ENCODE assay signal across 20 cellular contexts in genomic region chrX:43560247-43560946, GRCh38.
DNase-seq lines count a peak whose midpoint lies in the region; ATAC-seq, FAIRE-seq and TF ChIP-seq lines count a peak whose summit lies in the region.
"Had no signal": no experiment of that assay in that cellular context is flagged by ENCODE, and none has a peak within 500 bp of the region (broad histone marks: within the 10 kb centered on the region; RNA-seq: fewer than 3 reads in every experiment).

No MANE protein-coding gene starts in this region.

- no peak overlapping the region for H3K4me3 ChIP-seq in endothelial cell of umbilical vein (replicated peaks in 1 of 3; ENCODE audit: insufficient read depth in 1 of 3, low read depth in 1 of 3, low read length in 3 of 3)
- H3K4me3 ChIP-seq: BLaER1 treated with 17β-estradiol and CSF1 and Interleukin-3, amounts not matched to agents 10 nM and 100 nM; coronary artery; left ventricle myocardium inferior; thyroid gland had no signal

- peak overlapping the region; percentile 48 for H3K27ac Mint-ChIP-seq in stimulated activated effector memory CD8-positive, alpha-beta T cell treated with anti-CD3 and anti-CD28 coated beads, Interleukin-12 subunit alpha, Interleukin-12 subunit beta, amount 100 ng/mL, for 72 hours
- H3K27ac Mint-ChIP-seq: activated B cell treated with CpG ODN at 0.5 μM for 24 hours; activated CD4-positive, alpha-beta memory T cell treated with anti-CD3 and anti-CD28 coated beads, Interleukin-2, amount 10 ng/mL, durations not matched to agents 7 days and 5 days; activated naive CD4-positive, alpha-beta T cell treated with anti-CD3 and anti-CD28 coated beads, Interleukin-2, amount 50 U/mL, for 24 hours; stimulated activated naive B cell treated with anti-CD40 and anti-IgM and Interleukin-4, amounts not matched to agents 10 μg/mL and 1 μg/mL and 100 μg/mL, for 72 hours; T-helper 1 cell treated with Interleukin-12 subunit alpha and Interleukin-12 subunit beta and Interleukin-4 antibody, amounts not matched to agents 30 μg/mL and 1 μg/mL, for 36 hours had no signal

- BruUV-seq in endothelial cell of umbilical vein (replicated peaks; lab: Mats Ljungman, UMichigan), result no TSS peak

- no peak overlapping the region for H2AFZ ChIP-seq in endothelial cell of umbilical vein (ENCODE audit: low read depth, low read length)

- peak; percentile 66 for FAIRE-seq in endothelial cell of umbilical vein (lab: Jason Lieb, UNC)
- FAIRE-seq: frontal cortex had no signal

- TF ChIP-seq CTCF in endothelial cell of umbilical vein (IDR thresholded peaks at IDR 0.05; ENCODE audit: extremely low read depth in 1 of 2, insufficient read depth in 1 of 2, low read depth in 1 of 2, low read length in 2 of 2), result no peak

- no peak for ATAC-seq in stimulated activated effector memory CD8-positive, alpha-beta T cell treated with anti-CD3 and anti-CD28 coated beads, Interleukin-12 subunit alpha, Interleukin-12 subunit beta, amount 100 ng/mL, for 72 hours
- ATAC-seq in HG03139 (IDR thresholded peaks at IDR 0.05; ENCODE audit: unreplicated experiment), result no peak

- dilution Hi-C loops in endothelial cell of umbilical vein (cut with MboI; ENCODE audit: extremely low pct_ligation_motif_present, low sequenced_read_pairs), result no loop called here

- H3K27me3 ChIP-seq in endothelial cell of umbilical vein (ENCODE audit: control insufficient read depth in 2 of 2, insufficient read depth in 2 of 2, low read length in 2 of 2), result no peaks in the 10 kb centered on the region
- H3K27me3 ChIP-seq: thyroid gland had no signal

- H3K27ac ChIP-seq in endothelial cell of umbilical vein (ENCODE audit: insufficient read depth, low read depth, low read length), result no peak overlapping the region
- H3K27ac ChIP-seq: BLaER1 treated with 17β-estradiol and CSF1 and Interleukin-3, amounts not matched to agents 10 nM and 100 nM; coronary artery; left ventricle myocardium inferior; thyroid gland had no signal

- H3K4me1 ChIP-seq in endothelial cell of umbilical vein (ENCODE audit: control insufficient read depth, extremely low read depth, insufficient read depth, low read length), result no peaks in the 10 kb centered on the region

- no peak overlapping the region for H3K9ac ChIP-seq in endothelial cell of umbilical vein (replicated peaks; ENCODE audit: extremely low read depth, insufficient read depth, low read length)
- H3K9ac ChIP-seq: BLaER1 treated with 17β-estradiol and CSF1 and Interleukin-3, amounts not matched to agents 10 nM and 100 nM had no signal

- H3K4me2 ChIP-seq in endothelial cell of umbilical vein (ENCODE audit: insufficient read depth, low read length), result no peak overlapping the region
- H3K4me2 ChIP-seq: BLaER1 treated with 17β-estradiol and CSF1 and Interleukin-3, amounts not matched to agents 10 nM and 100 nM had no signal

- H4K20me1 ChIP-seq in endothelial cell of umbilical vein (replicated peaks; ENCODE audit: control insufficient read depth, extremely low read depth, insufficient read depth, low read length), result no peaks in the 10 kb centered on the region
- H4K20me1 ChIP-seq: BLaER1 treated with 17β-estradiol and CSF1 and Interleukin-3, amounts not matched to agents 10 nM and 100 nM had no signal

- H3K9me3 ChIP-seq in endothelial cell of umbilical vein (replicated peaks; ENCODE audit: control insufficient read depth, insufficient read depth, low read length), result no peaks in the 10 kb centered on the region
- H3K9me3 ChIP-seq: left ventricle myocardium inferior, thyroid gland had no signal

- no peaks in the 10 kb centered on the region for H3K9me3 Mint-ChIP-seq in stimulated activated effector memory CD8-positive, alpha-beta T cell treated with anti-CD3 and anti-CD28 coated beads, Interleukin-12 subunit alpha, Interleukin-12 subunit beta, amount 100 ng/mL, for 72 hours
- H3K9me3 Mint-ChIP-seq: activated CD4-positive, alpha-beta memory T cell treated with anti-CD3 and anti-CD28 coated beads, Interleukin-2, amount 10 ng/mL, durations not matched to agents 7 days and 5 days; activated naive CD4-positive, alpha-beta T cell treated with anti-CD3 and anti-CD28 coated beads, Interleukin-2, amount 50 U/mL, for 24 hours; stimulated activated naive B cell treated with anti-CD40 and anti-IgM and Interleukin-4, amounts not matched to agents 10 μg/mL and 1 μg/mL and 100 μg/mL, for 72 hours; T-helper 1 cell treated with Interleukin-12 subunit alpha and Interleukin-12 subunit beta and Interleukin-4 antibody, amounts not matched to agents 30 μg/mL and 1 μg/mL, for 36 hours had no signal

- TF ChIP-seq POLR2A in endothelial cell of umbilical vein (IDR thresholded peaks at IDR 0.05; ENCODE audit: low read depth, low read length), result no peak

- no peak overlapping the region for H3K4me3 Mint-ChIP-seq in stimulated activated effector memory CD8-positive, alpha-beta T cell treated with anti-CD3 and anti-CD28 coated beads, Interleukin-12 subunit alpha, Interleukin-12 subunit beta, amount 100 ng/mL, for 72 hours
- H3K4me3 Mint-ChIP-seq: activated B cell treated with CpG ODN at 0.5 μM for 24 hours; activated CD4-positive, alpha-beta memory T cell treated with anti-CD3 and anti-CD28 coated beads, Interleukin-2, amount 10 ng/mL, durations not matched to agents 7 days and 5 days; activated naive CD4-positive, alpha-beta T cell treated with anti-CD3 and anti-CD28 coated beads, Interleukin-2, amount 50 U/mL, for 24 hours; stimulated activated naive B cell treated with anti-CD40 and anti-IgM and Interleukin-4, amounts not matched to agents 10 μg/mL and 1 μg/mL and 100 μg/mL, for 72 hours; T-helper 1 cell treated with Interleukin-12 subunit alpha and Interleukin-12 subunit beta and Interleukin-4 antibody, amounts not matched to agents 30 μg/mL and 1 μg/mL, for 36 hours had no signal

- no peaks in the 10 kb centered on the region for H3K9me1 ChIP-seq in endothelial cell of umbilical vein (replicated peaks; ENCODE audit: control insufficient read depth, extremely low read depth, insufficient read depth, low read length)

- CTCF ChIA-PET in endothelial cell of umbilical vein (lab: Charles Lee), result interaction anchor here (6.3 kb wide), 1 partner anchor 190 kb away, joined by 81 read pairs; no protein-coding TSS in a partner anchor

- H3K36me3 ChIP-seq in endothelial cell of umbilical vein (ENCODE audit: control insufficient read depth in 2 of 2, extremely low read depth in 1 of 2, insufficient read depth in 2 of 2, low read length in 2 of 2), result no peaks in the 10 kb centered on the region
- H3K36me3 ChIP-seq: BLaER1 treated with 17β-estradiol and CSF1 and Interleukin-3, amounts not matched to agents 10 nM and 100 nM; left ventricle myocardium inferior; thyroid gland had no signal

- H3K36me3 Mint-ChIP-seq in stimulated activated effector memory CD8-positive, alpha-beta T cell treated with anti-CD3 and anti-CD28 coated beads, Interleukin-12 subunit alpha, Interleukin-12 subunit beta, amount 100 ng/mL, for 72 hours, result no peaks in the 10 kb centered on the region
- H3K36me3 Mint-ChIP-seq: activated naive CD4-positive, alpha-beta T cell treated with anti-CD3 and anti-CD28 coated beads, Interleukin-2, amount 50 U/mL, for 24 hours; stimulated activated naive B cell treated with anti-CD40 and anti-IgM and Interleukin-4, amounts not matched to agents 10 μg/mL and 1 μg/mL and 100 μg/mL, for 72 hours had no signal

- no peaks in the 10 kb centered on the region for H3K79me2 ChIP-seq in endothelial cell of umbilical vein (ENCODE audit: control insufficient read depth, insufficient read depth, low read length)

- no peaks in the 10 kb centered on the region for H3K4me1 Mint-ChIP-seq in stimulated activated effector memory CD8-positive, alpha-beta T cell treated with anti-CD3 and anti-CD28 coated beads, Interleukin-12 subunit alpha, Interleukin-12 subunit beta, amount 100 ng/mL, for 72 hours
- H3K4me1 Mint-ChIP-seq: activated naive CD4-positive, alpha-beta T cell treated with anti-CD3 and anti-CD28 coated beads, Interleukin-2, amount 50 U/mL, for 24 hours had no signal

- DNase-seq in NCI-H2196 treated with DMSO at 0.1 percent for 48 hours (lab: John Stamatoyannopoulos, UW; ENCODE audit: unreplicated experiment) (peak; percentile 0), NCI-H2196 (lab: John Stamatoyannopoulos, UW; ENCODE audit: unreplicated experiment) (no peak), NCI-H748 (lab: John Stamatoyannopoulos, UW; ENCODE audit: unreplicated experiment) (peak; percentile 78), endothelial cell of umbilical vein (ENCODE audit: low read depth, low spot score) (no peak), NCI-H226 (no peak), NCI-H146 (lab: John Stamatoyannopoulos, UW) (no peak)
- DNase-seq in stimulated activated effector memory CD8-positive, alpha-beta T cell treated with anti-CD3 and anti-CD28 coated beads, Interleukin-12 subunit alpha, Interleukin-12 subunit beta, amount 100 ng/mL, for 72 hours (ENCODE audit: low spot score in 2 of 2), result no peak
- DNase-seq: DMS79, NCI-H187 had no signal

- POLR2A ChIA-PET in endothelial cell of umbilical vein (lab: Charles Lee), result no interaction called here

- intact Hi-C loops in endothelial cell of umbilical vein (cut with micrococcal nuclease), result no loop called here

TF ChIP-seq in endothelial cell of umbilical vein, 7 proteins besides CTCF, POLR2A, EP300 and RAD21:
- TF ChIP-seq POLR2AphosphoS5 (IDR thresholded peaks at IDR 0.05; ENCODE audit: insufficient read depth, low read depth, low read length), result no peak
- TF ChIP-seq EZH2 (IDR thresholded peaks at IDR 0.05; ENCODE audit: borderline replicate concordance, low read depth, low read length, severe bottlenecking), result no peak
- TF ChIP-seq GATA2 (IDR thresholded peaks at IDR 0.05; ENCODE audit: insufficient read depth, insufficient read length, low read depth, low read length), result no peak
- TF ChIP-seq FOS (IDR thresholded peaks at IDR 0.05; ENCODE audit: borderline replicate concordance, insufficient read depth, low read length), result no peak
- no peak for TF ChIP-seq MAX (IDR thresholded peaks at IDR 0.05; ENCODE audit: insufficient read depth, insufficient read length)
- TF ChIP-seq JUN (IDR thresholded peaks at IDR 0.05; ENCODE audit: borderline replicate concordance, insufficient read depth, insufficient read length, low read depth), result no peak
- TF ChIP-seq MYC (IDR thresholded peaks at IDR 0.05; ENCODE audit: low read depth, low read length), result no peak
TF ChIP-seq in endothelial cell of umbilical vein: peak in this region for 0.

Comparison
In these comparisons a context has a peak if more than half of its experiments do, and no peak if none do; other contexts are left out.
1. DNase-seq: peak in NCI-H2196 treated with DMSO at 0.1 percent for 48 hours (single experiment) and NCI-H748 (single experiment); none in NCI-H2196 (single experiment), endothelial cell of umbilical vein (single experiment), stimulated activated effector memory CD8-positive, alpha-beta T cell treated with anti-CD3 and anti-CD28 coated beads, Interleukin-12 subunit alpha, Interleukin-12 subunit beta, amount 100 ng/mL, for 72 hours (0 of 2), NCI-H226 (single experiment) and NCI-H146 (single experiment).